ENCODE assay signal across 2 cellular contexts in the genomic region with DNA sequence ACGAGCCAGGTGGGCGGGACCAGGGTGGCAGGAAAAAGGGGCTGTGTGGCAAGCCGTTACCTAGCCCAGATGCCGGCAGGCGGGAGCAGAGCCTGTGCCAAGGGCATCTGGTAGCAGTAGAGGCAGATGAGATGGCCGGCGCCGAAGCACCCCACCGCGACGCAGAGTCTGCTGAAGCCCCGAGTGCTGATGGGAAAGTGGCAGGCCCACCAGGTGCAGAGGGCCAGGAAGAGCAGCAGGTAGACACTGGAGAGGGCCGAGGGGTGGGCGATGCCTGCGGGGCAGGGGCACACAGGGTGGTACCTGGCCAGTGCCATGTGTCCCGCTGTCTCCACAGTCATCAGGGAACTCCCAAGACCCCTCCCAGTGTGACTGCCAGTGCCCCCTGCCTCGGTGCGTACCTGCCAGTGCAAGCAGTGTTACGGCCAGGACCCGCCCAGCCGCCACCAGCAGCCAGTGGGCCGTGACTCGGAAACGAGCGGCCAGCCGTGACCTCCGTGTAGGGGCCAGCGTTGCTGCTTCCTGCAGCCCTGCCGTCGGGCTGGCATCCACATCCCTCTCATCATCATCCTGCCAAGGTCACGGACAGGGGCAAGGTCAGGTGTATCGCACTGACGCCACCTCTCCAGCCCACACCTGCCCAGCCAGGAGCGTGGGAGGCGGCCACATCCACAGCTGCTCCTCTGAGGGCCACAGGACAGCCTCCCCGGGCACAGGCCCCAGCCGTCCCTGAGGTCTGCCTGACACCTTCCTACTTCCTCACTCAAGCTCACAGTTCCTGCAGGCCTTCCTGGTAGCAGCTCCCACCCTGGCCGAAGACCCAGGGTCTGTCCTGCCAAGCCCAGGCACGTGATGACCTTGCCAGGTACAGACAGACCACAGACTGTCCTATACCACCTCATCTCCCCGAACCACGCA.
A peak's percentile ranks its signal among the peaks of the same experiment; 100 is the strongest.
TF ChIP-seq lines count a peak whose summit lies in the region.

No MANE protein-coding gene starts in this region.

TF ChIP-seq in GM12891, 5 proteins besides CTCF, POLR2A, EP300 and RAD21:
- TF ChIP-seq POLR2AphosphoS5 (IDR thresholded peaks at IDR 0.05; ENCODE audit: low read depth, low read length) (no peak), PAX5 (IDR thresholded peaks at IDR 0.05; ENCODE audit: insufficient read depth, low read length, severe bottlenecking) (peak; percentile 28)

TF ChIP-seq in K562, 482 proteins besides CTCF, POLR2A, EP300 and RAD21:
- TF ChIP-seq POLR2G (IDR thresholded peaks at IDR 0.05; ENCODE audit: low read depth, low read length), result peak; percentile 66
- TF ChIP-seq HNRNPH1 (optimal IDR thresholded peaks at IDR 0.05; ENCODE audit: low read depth, low read length), result no peak
- TF ChIP-seq CBFB (CRISPR knock-in tag; IDR thresholded peaks at IDR 0.05), result peak; percentile 72; the same call in 1 of the 2 replicates
- no peak for TF ChIP-seq ZNF174 (CRISPR knock-in tag; IDR thresholded peaks at IDR 0.05)
- TF ChIP-seq RBFOX2 (IDR thresholded peaks at IDR 0.05; ENCODE audit: low read depth, low read length), result 0 out of 2 replicates have a peak, but pooled peaks have one; percentile 4
- no peak for TF ChIP-seq ZNF274 (IDR thresholded peaks at IDR 0.05; ENCODE audit: borderline replicate concordance, low read depth, low read length)
- TF ChIP-seq MCM2 (IDR thresholded peaks at IDR 0.05; ENCODE audit: low read depth), result no peak
- 0 out of 2 replicates have a peak, but pooled peaks have one; percentile 27 for TF ChIP-seq ZBED1 (IDR thresholded peaks at IDR 0.05)
- TF ChIP-seq, protein P1, sequence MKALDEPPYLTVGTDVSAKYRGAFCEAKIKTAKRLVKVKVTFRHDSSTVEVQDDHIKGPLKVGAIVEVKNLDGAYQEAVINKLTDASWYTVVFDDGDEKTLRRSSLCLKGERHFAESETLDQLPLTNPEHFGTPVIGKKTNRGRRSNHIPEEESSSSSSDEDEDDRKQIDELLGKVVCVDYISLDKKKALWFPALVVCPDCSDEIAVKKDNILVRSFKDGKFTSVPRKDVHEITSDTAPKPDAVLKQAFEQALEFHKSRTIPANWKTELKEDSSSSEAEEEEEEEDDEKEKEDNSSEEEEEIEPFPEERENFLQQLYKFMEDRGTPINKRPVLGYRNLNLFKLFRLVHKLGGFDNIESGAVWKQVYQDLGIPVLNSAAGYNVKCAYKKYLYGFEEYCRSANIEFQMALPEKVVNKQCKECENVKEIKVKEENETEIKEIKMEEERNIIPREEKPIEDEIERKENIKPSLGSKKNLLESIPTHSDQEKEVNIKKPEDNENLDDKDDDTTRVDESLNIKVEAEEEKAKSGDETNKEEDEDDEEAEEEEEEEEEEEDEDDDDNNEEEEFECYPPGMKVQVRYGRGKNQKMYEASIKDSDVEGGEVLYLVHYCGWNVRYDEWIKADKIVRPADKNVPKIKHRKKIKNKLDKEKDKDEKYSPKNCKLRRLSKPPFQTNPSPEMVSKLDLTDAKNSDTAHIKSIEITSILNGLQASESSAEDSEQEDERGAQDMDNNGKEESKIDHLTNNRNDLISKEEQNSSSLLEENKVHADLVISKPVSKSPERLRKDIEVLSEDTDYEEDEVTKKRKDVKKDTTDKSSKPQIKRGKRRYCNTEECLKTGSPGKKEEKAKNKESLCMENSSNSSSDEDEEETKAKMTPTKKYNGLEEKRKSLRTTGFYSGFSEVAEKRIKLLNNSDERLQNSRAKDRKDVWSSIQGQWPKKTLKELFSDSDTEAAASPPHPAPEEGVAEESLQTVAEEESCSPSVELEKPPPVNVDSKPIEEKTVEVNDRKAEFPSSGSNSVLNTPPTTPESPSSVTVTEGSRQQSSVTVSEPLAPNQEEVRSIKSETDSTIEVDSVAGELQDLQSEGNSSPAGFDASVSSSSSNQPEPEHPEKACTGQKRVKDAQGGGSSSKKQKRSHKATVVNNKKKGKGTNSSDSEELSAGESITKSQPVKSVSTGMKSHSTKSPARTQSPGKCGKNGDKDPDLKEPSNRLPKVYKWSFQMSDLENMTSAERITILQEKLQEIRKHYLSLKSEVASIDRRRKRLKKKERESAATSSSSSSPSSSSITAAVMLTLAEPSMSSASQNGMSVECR (CRISPR knock-in tag; IDR thresholded peaks at IDR 0.05), result 0 out of 2 replicates have a peak, but pooled peaks have one; percentile 31
- 0 out of 2 replicates have a peak, but pooled peaks have one; percentile 16 for TF ChIP-seq SUPT5H (IDR thresholded peaks at IDR 0.05)
- TF ChIP-seq, protein P2, sequence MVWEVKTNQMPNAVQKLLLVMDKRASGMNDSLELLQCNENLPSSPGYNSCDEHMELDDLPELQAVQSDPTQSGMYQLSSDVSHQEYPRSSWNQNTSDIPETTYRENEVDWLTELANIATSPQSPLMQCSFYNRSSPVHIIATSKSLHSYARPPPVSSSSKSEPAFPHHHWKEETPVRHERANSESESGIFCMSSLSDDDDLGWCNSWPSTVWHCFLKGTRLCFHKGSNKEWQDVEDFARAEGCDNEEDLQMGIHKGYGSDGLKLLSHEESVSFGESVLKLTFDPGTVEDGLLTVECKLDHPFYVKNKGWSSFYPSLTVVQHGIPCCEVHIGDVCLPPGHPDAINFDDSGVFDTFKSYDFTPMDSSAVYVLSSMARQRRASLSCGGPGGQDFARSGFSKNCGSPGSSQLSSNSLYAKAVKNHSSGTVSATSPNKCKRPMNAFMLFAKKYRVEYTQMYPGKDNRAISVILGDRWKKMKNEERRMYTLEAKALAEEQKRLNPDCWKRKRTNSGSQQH (CRISPR knock-in tag; IDR thresholded peaks at IDR 0.05), result no peak
- TF ChIP-seq HNRNPL (IDR thresholded peaks at IDR 0.05; ENCODE audit: low read depth, low read length), result peak; percentile 66; the same call in 1 of the 2 replicates
- 0 out of 2 replicates have a peak, but pooled peaks have one; percentile 18 for TF ChIP-seq ESRRA (IDR thresholded peaks at IDR 0.05; ENCODE audit: borderline replicate concordance, low read depth)
- TF ChIP-seq RBM22 (IDR thresholded peaks at IDR 0.05; ENCODE audit: low read depth, low read length, poor library complexity, severe bottlenecking), result peak; percentile 71
- TF ChIP-seq ZNF354B (CRISPR knock-in tag; IDR thresholded peaks at IDR 0.05), result no peak
- no peak for TF ChIP-seq MEF2D (tag; conservative IDR thresholded peaks at IDR 0.05; ENCODE audit: low read depth)
- TF ChIP-seq, protein P3, sequence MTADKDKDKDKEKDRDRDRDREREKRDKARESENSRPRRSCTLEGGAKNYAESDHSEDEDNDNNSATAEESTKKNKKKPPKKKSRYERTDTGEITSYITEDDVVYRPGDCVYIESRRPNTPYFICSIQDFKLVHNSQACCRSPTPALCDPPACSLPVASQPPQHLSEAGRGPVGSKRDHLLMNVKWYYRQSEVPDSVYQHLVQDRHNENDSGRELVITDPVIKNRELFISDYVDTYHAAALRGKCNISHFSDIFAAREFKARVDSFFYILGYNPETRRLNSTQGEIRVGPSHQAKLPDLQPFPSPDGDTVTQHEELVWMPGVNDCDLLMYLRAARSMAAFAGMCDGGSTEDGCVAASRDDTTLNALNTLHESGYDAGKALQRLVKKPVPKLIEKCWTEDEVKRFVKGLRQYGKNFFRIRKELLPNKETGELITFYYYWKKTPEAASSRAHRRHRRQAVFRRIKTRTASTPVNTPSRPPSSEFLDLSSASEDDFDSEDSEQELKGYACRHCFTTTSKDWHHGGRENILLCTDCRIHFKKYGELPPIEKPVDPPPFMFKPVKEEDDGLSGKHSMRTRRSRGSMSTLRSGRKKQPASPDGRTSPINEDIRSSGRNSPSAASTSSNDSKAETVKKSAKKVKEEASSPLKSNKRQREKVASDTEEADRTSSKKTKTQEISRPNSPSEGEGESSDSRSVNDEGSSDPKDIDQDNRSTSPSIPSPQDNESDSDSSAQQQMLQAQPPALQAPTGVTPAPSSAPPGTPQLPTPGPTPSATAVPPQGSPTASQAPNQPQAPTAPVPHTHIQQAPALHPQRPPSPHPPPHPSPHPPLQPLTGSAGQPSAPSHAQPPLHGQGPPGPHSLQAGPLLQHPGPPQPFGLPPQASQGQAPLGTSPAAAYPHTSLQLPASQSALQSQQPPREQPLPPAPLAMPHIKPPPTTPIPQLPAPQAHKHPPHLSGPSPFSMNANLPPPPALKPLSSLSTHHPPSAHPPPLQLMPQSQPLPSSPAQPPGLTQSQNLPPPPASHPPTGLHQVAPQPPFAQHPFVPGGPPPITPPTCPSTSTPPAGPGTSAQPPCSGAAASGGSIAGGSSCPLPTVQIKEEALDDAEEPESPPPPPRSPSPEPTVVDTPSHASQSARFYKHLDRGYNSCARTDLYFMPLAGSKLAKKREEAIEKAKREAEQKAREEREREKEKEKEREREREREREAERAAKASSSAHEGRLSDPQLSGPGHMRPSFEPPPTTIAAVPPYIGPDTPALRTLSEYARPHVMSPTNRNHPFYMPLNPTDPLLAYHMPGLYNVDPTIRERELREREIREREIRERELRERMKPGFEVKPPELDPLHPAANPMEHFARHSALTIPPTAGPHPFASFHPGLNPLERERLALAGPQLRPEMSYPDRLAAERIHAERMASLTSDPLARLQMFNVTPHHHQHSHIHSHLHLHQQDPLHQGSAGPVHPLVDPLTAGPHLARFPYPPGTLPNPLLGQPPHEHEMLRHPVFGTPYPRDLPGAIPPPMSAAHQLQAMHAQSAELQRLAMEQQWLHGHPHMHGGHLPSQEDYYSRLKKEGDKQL (CRISPR knock-in tag; IDR thresholded peaks at IDR 0.05; ENCODE audit: borderline replicate concordance), result no peak
- TF ChIP-seq, protein P4, sequence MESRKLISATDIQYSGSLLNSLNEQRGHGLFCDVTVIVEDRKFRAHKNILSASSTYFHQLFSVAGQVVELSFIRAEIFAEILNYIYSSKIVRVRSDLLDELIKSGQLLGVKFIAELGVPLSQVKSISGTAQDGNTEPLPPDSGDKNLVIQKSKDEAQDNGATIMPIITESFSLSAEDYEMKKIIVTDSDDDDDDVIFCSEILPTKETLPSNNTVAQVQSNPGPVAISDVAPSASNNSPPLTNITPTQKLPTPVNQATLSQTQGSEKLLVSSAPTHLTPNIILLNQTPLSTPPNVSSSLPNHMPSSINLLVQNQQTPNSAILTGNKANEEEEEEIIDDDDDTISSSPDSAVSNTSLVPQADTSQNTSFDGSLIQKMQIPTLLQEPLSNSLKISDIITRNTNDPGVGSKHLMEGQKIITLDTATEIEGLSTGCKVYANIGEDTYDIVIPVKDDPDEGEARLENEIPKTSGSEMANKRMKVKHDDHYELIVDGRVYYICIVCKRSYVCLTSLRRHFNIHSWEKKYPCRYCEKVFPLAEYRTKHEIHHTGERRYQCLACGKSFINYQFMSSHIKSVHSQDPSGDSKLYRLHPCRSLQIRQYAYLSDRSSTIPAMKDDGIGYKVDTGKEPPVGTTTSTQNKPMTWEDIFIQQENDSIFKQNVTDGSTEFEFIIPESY (CRISPR knock-in tag; IDR thresholded peaks at IDR 0.05), result peak; percentile 84
- TF ChIP-seq ELF2 (CRISPR knock-in tag; IDR thresholded peaks at IDR 0.05), result no peak
- no peak for TF ChIP-seq NCOA2 (IDR thresholded peaks at IDR 0.05; ENCODE audit: partially characterized antibody in 2 of 2)
